ENCODE assay signal across 35 cellular contexts in the genomic region with DNA sequence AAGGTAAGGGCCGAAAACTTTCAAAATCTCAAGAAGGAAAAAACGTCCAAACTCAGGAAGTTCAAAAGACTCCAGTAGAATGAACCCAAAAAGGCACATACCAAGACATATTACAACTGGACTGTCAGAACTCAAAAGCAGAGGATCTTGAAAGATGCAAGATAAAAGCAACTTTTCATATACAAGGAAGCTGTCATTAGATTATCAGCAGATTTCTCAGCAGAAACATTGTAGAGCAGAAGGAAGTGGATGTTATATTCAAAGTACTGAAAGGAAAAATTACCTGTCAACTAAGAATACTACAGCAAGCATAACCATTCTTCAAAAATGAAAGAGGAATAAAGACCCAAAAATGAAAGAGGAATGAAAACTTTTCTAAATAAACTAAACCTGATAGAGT.
"Had no signal": no experiment of that assay in that cellular context is flagged by ENCODE, and none has a peak within 500 bp of the region (broad histone marks: within the 10 kb centered on the region; RNA-seq: fewer than 3 reads in every experiment).

No MANE protein-coding gene starts in this region.

- H3K36me3 ChIP-seq: MG63 had no signal

- H3K4me3 ChIP-seq: MG63 had no signal

- H3K27me3 ChIP-seq: MG63 had no signal

- DNase-seq: Karpas-422, Kasumi-1, MG63, MM.1S, MV-4-11, NCI-H1048, NCI-H1092, NCI-H1092 treated with DMSO at 0.1 percent for 48 hours, NCI-H1105, NCI-H1105 treated with DMSO at 0.1 percent for 48 hours, NCI-H1417, NCI-H1417 treated with DMSO at 0.1 percent for 48 hours, NCI-H1436, NCI-H1436 treated with DMSO at 0.1 percent for 48 hours, NCI-H146, NCI-H1694, NCI-H1694 treated with DMSO at 0.1 percent for 48 hours, NCI-H187, NCI-H187 treated with DMSO at 0.1 percent for 48 hours, NCI-H1930, NCI-H2029, NCI-H2029 treated with DMSO at 0.1 percent for 48 hours, NCI-H2081, NCI-H2081 treated with DMSO at 0.1 percent for 48 hours, NCI-H2107, NCI-H2171, NCI-H2171 treated with DMSO at 0.1 percent for 48 hours, NCI-H2227 treated with DMSO at 0.1 percent for 48 hours, NCI-H226, NCI-H345, NCI-H446, NCI-H446 treated with DMSO at 0.1 percent for 48 hours, NCI-H510A, NCI-H510A treated with DMSO at 0.1 percent for 48 hours, NCI-H524 had no signal
